In the genomic region with DNA sequence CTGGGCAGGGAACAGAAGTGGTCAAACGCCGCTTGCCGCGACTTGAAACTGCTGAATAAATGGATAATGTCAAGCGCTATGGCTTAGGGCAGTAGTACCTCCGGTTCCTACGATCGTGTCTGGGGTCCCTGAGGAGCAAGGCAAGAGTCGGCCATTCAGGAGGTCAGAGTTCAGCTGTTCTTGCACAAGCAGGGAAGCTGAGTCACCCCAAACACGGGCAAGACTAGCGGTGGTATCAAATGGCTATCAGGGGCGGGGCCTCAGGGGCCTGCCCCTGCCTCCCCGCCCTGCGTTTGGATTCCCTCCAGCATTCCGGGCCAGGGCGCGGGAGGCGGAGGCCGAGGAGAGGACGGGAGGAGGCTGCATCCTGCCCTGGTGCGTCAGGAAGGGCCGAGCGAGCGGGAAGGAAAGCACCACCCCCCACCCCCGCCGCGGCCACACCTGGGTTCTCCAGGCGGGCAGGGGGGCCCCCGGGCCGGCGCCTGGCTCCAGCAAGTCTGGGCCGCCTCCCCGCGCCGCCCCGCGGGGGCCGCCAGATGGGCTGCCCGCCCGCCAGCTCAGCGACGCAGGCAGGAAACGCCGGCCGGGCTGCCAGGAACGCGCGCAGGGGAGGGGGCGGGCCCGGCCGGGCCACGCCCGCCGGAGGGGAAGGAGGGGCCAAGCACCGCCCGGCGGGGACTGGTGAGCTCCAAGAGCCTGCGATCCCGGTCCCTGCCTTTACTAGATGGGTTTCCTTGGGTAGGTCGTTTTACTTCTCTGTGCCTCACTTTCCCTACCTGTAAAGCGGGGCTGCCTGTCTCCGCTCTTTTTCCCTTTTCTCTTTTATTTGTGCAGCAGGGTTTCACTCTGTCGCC, we compare ENCODE assay signal across 7 cellular contexts.
A peak's percentile ranks its signal among the peaks of the same experiment; 100 is the strongest.
DNase-seq lines count a peak whose midpoint lies in the region; ATAC-seq, FAIRE-seq and TF ChIP-seq lines count a peak whose summit lies in the region.

No MANE protein-coding gene starts in this region.

- peak; percentile 74 for DNase-seq in GM18507 (ENCODE audit: extremely low spot score, insufficient read length, low read depth)
- DNase-seq in NCI-H2029 (lab: John Stamatoyannopoulos, UW), result peak; percentile 98
- peak; percentile 84 for DNase-seq in T-helper 9 cell
- DNase-seq in astrocyte of the hippocampus (ENCODE audit: low read depth, low spot score), result peak; percentile 100
- peak in 50 of 51 donors; percentile 48 to 97 (median 85) for DNase-seq in hypothalamus (lab: John Stamatoyannopoulos, UW)
- peak; percentile 94 for DNase-seq in retinal pigment epithelial cell (ENCODE audit: low read depth)

- FAIRE-seq in GM18507 (lab: Jason Lieb, UNC), result peak; percentile 44

- TF ChIP-seq CTCF in retinal pigment epithelial cell (conservative IDR thresholded peaks at IDR 0.05; ENCODE audit: low read depth, low read length), result no peak

- H3K4me3 ChIP-seq in retinal pigment epithelial cell (ENCODE audit: low read length), result peak overlapping the region; percentile 48

- peak; percentile 89 for ATAC-seq in HG02981 (IDR thresholded peaks at IDR 0.05; ENCODE audit: unreplicated experiment)

Comparison
In these comparisons a context has a peak if more than half of its experiments do, and no peak if none do; other contexts are left out.
1. Peak in every context shown above with its lines: DNase-seq, ATAC-seq and H3K4me3 ChIP-seq.